In genomic region chr3:166248784-166249183, GRCh38 we compare ENCODE assay signal across 29 cellular contexts.
"Had no signal": no experiment of that assay in that cellular context is flagged by ENCODE, and none has a peak within 500 bp of the region (broad histone marks: within the 10 kb centered on the region; RNA-seq: fewer than 3 reads in every experiment).

No MANE protein-coding gene starts in this region.

- H3K9me3 Mint-ChIP-seq: nephron had no signal

- H3K27ac ChIP-seq: ascending aorta, coronary artery, dorsolateral prefrontal cortex, heart left ventricle, ovary, right lobe of liver, tibial nerve, WERI-Rb-1 had no signal

- H3K36me3 Mint-ChIP-seq: activated naive CD4-positive, alpha-beta T cell treated with anti-CD3 and anti-CD28 coated beads, Interleukin-2, amount 10 ng/mL, durations not matched to agents 7 days and 5 days; activated naive CD8-positive, alpha-beta T cell treated with anti-CD3 and anti-CD28 coated beads, Interleukin-2, amount 10 ng/mL, durations not matched to agents 7 days and 5 days; brain had no signal

- H3K4me1 ChIP-seq: ascending aorta, heart left ventricle, right lobe of liver, tibial nerve had no signal

- H3K4me1 Mint-ChIP-seq: activated CD4-positive, alpha-beta memory T cell treated with anti-CD3 and anti-CD28 coated beads, Interleukin-2, amount 10 ng/mL, durations not matched to agents 7 days and 5 days; activated CD4-positive, alpha-beta T cell treated with anti-CD3 and anti-CD28 coated beads, Interleukin-2, amount 10 ng/mL, durations not matched to agents 7 days and 5 days; activated naive CD4-positive, alpha-beta T cell treated with anti-CD3 and anti-CD28 coated beads, Interleukin-2, amount 10 ng/mL, durations not matched to agents 7 days and 5 days; activated naive CD8-positive, alpha-beta T cell treated with anti-CD3 and anti-CD28 coated beads, Interleukin-2, amount 10 ng/mL, durations not matched to agents 7 days and 5 days; brain; nephron; T-helper 17 cell had no signal

- H3K27me3 Mint-ChIP-seq: activated CD4-positive, alpha-beta memory T cell treated with anti-CD3 and anti-CD28 coated beads, Interleukin-2, amount 10 ng/mL, durations not matched to agents 7 days and 5 days; activated CD4-positive, alpha-beta T cell treated with anti-CD3 and anti-CD28 coated beads, Interleukin-2, amount 10 ng/mL, durations not matched to agents 7 days and 5 days; activated naive CD4-positive, alpha-beta T cell treated with anti-CD3 and anti-CD28 coated beads, Interleukin-2, amount 10 ng/mL, durations not matched to agents 7 days and 5 days; activated naive CD8-positive, alpha-beta T cell treated with anti-CD3 and anti-CD28 coated beads, Interleukin-2, amount 10 ng/mL, durations not matched to agents 7 days and 5 days; activated T-cell treated with anti-CD3 and anti-CD28 coated beads, Interleukin-2, amount 50 U/mL, for 24 hours; brain; progenitor cell of endocrine pancreas; T-helper 17 cell had no signal

- H3K4me3 Mint-ChIP-seq: activated CD4-positive, alpha-beta memory T cell treated with anti-CD3 and anti-CD28 coated beads, Interleukin-2, amount 10 ng/mL, durations not matched to agents 7 days and 5 days; activated CD4-positive, alpha-beta T cell treated with anti-CD3 and anti-CD28 coated beads, Interleukin-2, amount 10 ng/mL, durations not matched to agents 7 days and 5 days; activated naive CD4-positive, alpha-beta T cell treated with anti-CD3 and anti-CD28 coated beads, Interleukin-2, amount 10 ng/mL, durations not matched to agents 7 days and 5 days; activated naive CD8-positive, alpha-beta T cell treated with anti-CD3 and anti-CD28 coated beads, Interleukin-2, amount 10 ng/mL, durations not matched to agents 7 days and 5 days; activated T-cell treated with anti-CD3 and anti-CD28 coated beads, Interleukin-2, amount 50 U/mL, for 24 hours; brain; nephron; T-helper 17 cell had no signal

- H3K27ac Mint-ChIP-seq: activated CD4-positive, alpha-beta memory T cell treated with anti-CD3 and anti-CD28 coated beads, Interleukin-2, amount 10 ng/mL, durations not matched to agents 7 days and 5 days; activated CD4-positive, alpha-beta T cell treated with anti-CD3 and anti-CD28 coated beads, Interleukin-2, amount 10 ng/mL, durations not matched to agents 7 days and 5 days; activated naive CD4-positive, alpha-beta T cell treated with anti-CD3 and anti-CD28 coated beads, Interleukin-2, amount 10 ng/mL, durations not matched to agents 7 days and 5 days; activated naive CD8-positive, alpha-beta T cell treated with anti-CD3 and anti-CD28 coated beads, Interleukin-2, amount 10 ng/mL, durations not matched to agents 7 days and 5 days; activated T-cell treated with anti-CD3 and anti-CD28 coated beads, Interleukin-2, amount 50 U/mL, for 24 hours; brain; nephron; progenitor cell of endocrine pancreas; T-helper 17 cell had no signal

- H3K27me3 ChIP-seq: ascending aorta, dorsolateral prefrontal cortex, heart left ventricle, right lobe of liver, tibial nerve had no signal

- H3K9me3 ChIP-seq: ascending aorta, ovary, right lobe of liver, tibial nerve had no signal

- DNase-seq: activated CD4-positive, alpha-beta memory T cell treated with anti-CD3 and anti-CD28 coated beads, Interleukin-2, amount 10 ng/mL, durations not matched to agents 7 days and 5 days; activated CD4-positive, alpha-beta T cell treated with anti-CD3 and anti-CD28 coated beads, Interleukin-2, amount 10 ng/mL, durations not matched to agents 7 days and 5 days; activated CD4-positive, CD25-positive, alpha-beta regulatory T cell treated with anti-CD3 and anti-CD28 coated beads, Interleukin-2, amount 50 U/mL, for 72 hours; activated CD8-positive, alpha-beta memory T cell treated with anti-CD3 and anti-CD28 coated beads, Interleukin-2, amount 50 U/mL, for 48 hours; activated gamma-delta T cell; activated naive CD4-positive, alpha-beta T cell treated with anti-CD3 and anti-CD28 coated beads, Interleukin-2, amount 10 ng/mL, durations not matched to agents 7 days and 5 days; activated naive CD8-positive, alpha-beta T cell treated with anti-CD3 and anti-CD28 coated beads, Interleukin-2, amount 10 ng/mL, durations not matched to agents 7 days and 5 days; activated T-cell treated with anti-CD3 and anti-CD28 coated beads, Interleukin-2, amount 50 U/mL, for 24 hours; dorsolateral prefrontal cortex; effector memory CD4-positive, alpha-beta T cell; erythroblast; heart left ventricle; hypothalamus; kidney glomerular epithelial cell; ovary; right lobe of liver; stimulated activated CD4-positive, alpha-beta T cell treated with anti-CD3 and anti-CD28 coated beads, Interleukin-2, amount 100 ng/mL, for 48 hours; stimulated activated naive CD4-positive, alpha-beta T cell treated with Interleukin-2 at 50 U/mL for 16 hours; T-helper 17 cell; T1000; WERI-Rb-1 had no signal

- H3K36me3 ChIP-seq: ascending aorta, heart left ventricle, ovary, right lobe of liver, tibial nerve, WERI-Rb-1 had no signal

- H3K4me3 ChIP-seq: ascending aorta, coronary artery, dorsolateral prefrontal cortex, heart left ventricle, lung, ovary, right lobe of liver, tibial nerve had no signal

- ATAC-seq: heart left ventricle, left lobe of liver, right lobe of liver, T-helper 17 cell had no signal
